In genomic region chr10:33862706-33863105, GRCh38 we compare ENCODE assay signal across 1 cellular context.
TF ChIP-seq lines count a peak whose summit lies in the region.

No MANE protein-coding gene starts in this region.

TF ChIP-seq in GM23338, 12 proteins besides CTCF, POLR2A, EP300 and RAD21 (continued from another document):
- TF ChIP-seq ZNF462 (CRISPR knock-in tag; IDR thresholded peaks at IDR 0.05): no peak
